Comparison of ENCODE assay signal across 1 cellular context in genomic region chr9:34572628-34573027, GRCh38.
TF ChIP-seq lines count a peak whose summit lies in the region.

No MANE protein-coding gene starts in this region.

TF ChIP-seq in A549, 52 proteins besides CTCF, POLR2A, EP300 and RAD21 (continued from another document):
- no peak for TF ChIP-seq BCL3 (IDR thresholded peaks at IDR 0.05)
- TF ChIP-seq JUNB (IDR thresholded peaks at IDR 0.05) = no peak
- no peak for TF ChIP-seq ESRRA (IDR thresholded peaks at IDR 0.05; ENCODE audit: borderline replicate concordance, low read length)
- TF ChIP-seq USF2 (IDR thresholded peaks at IDR 0.05) = no peak
- TF ChIP-seq KDM1A (IDR thresholded peaks at IDR 0.05; ENCODE audit: low read depth) = no peak
